Comparison of ENCODE assay signal across 22 cellular contexts in genomic region chr3:194933465-194933864, GRCh38.
"Had no signal": no experiment of that assay in that cellular context is flagged by ENCODE, and none has a peak within 500 bp of the region (broad histone marks: within the 10 kb centered on the region; RNA-seq: fewer than 3 reads in every experiment).

No MANE protein-coding gene starts in this region.

- H3K27ac ChIP-seq: dorsolateral prefrontal cortex, epithelial cell of prostate, lower lobe of right lung, neutrophil, prostate gland, sigmoid colon, thoracic aorta, tibial nerve, upper lobe of left lung, uterus had no signal

- H3K9me3 ChIP-seq: lower lobe of right lung, mucosa of descending colon, neutrophil, prostate gland, thoracic aorta, tibial nerve, upper lobe of left lung, uterus had no signal

- DNase-seq: cerebellar nuclear complex; dorsolateral prefrontal cortex; effector CD8-positive, alpha-beta T cell; endodermal cell; hypothalamus; immature natural killer cell; left ventricle myocardium superior; lower lobe of right lung; mucosa of descending colon; naive B cell; right cardiac atrium; sigmoid colon; stimulated activated CD4-positive, alpha-beta T cell treated with anti-CD3 and anti-CD28 coated beads, Interleukin-2, amount 100 ng/mL, for 48 hours; stimulated activated naive B cell treated with anti-CD40 and anti-IgM and Interleukin-4, amounts not matched to agents 10 μg/mL and 1 μg/mL and 100 μg/mL, for 72 hours; upper lobe of left lung; uterus had no signal

- ATAC-seq: left ventricle myocardium superior; lower lobe of right lung; mucosa of descending colon; natural killer cell treated with Interleukin-12 subunit alpha and Interleukin-12 subunit beta and Interleukin-15 and Interleukin-18, amount 100 ng/mL, for 72 hours; right cardiac atrium; stimulated activated naive B cell treated with anti-CD40 and anti-IgM and Interleukin-4, amounts not matched to agents 10 μg/mL and 1 μg/mL and 100 μg/mL, for 72 hours had no signal

- H3K4me3 ChIP-seq: dorsolateral prefrontal cortex, lower lobe of right lung, mucosa of descending colon, prostate gland, sigmoid colon, thoracic aorta, tibial nerve, upper lobe of left lung, uterus had no signal

- H3K27me3 ChIP-seq: neutrophil, sigmoid colon, tibial nerve, upper lobe of left lung, uterus had no signal

- H3K4me1 ChIP-seq: prostate gland, uterus had no signal

- H3K36me3 ChIP-seq: lower lobe of right lung, neutrophil, prostate gland, sigmoid colon, thoracic aorta, tibial nerve, upper lobe of left lung, uterus had no signal
